2 cellular contexts compared by ENCODE assay signal in genomic region chr7:92108821-92109220, GRCh38.
TF ChIP-seq lines count a peak whose summit lies in the region.

No MANE protein-coding gene starts in this region.

TF ChIP-seq in HepG2, 621 proteins besides CTCF, POLR2A, EP300 and RAD21:
- TF ChIP-seq WIZ (CRISPR knock-in tag; IDR thresholded peaks at IDR 0.05) (no peak), TRAFD1 (CRISPR knock-in tag; IDR thresholded peaks at IDR 0.05; ENCODE audit: borderline replicate concordance) (no peak), NR2F6 (IDR thresholded peaks at IDR 0.05) (no peak), NR2F6 (CRISPR knock-in tag; IDR thresholded peaks at IDR 0.05) (no peak), MTF2 (CRISPR knock-in tag; IDR thresholded peaks at IDR 0.05; ENCODE audit: borderline replicate concordance) (no peak), REST (IDR thresholded peaks at IDR 0.05; ENCODE audit: borderline replicate concordance in 1 of 2, low read depth in 1 of 2, low read length in 2 of 2) (no peak), ZNF784 (CRISPR knock-in tag; IDR thresholded peaks at IDR 0.05; ENCODE audit: borderline replicate concordance) (no peak), ZNF343 (CRISPR knock-in tag; IDR thresholded peaks at IDR 0.05) (no peak), ZNF841 (CRISPR knock-in tag; IDR thresholded peaks at IDR 0.05; ENCODE audit: borderline replicate concordance) (no peak), YEATS2 (CRISPR knock-in tag; IDR thresholded peaks at IDR 0.05; ENCODE audit: borderline replicate concordance) (no peak), ZFP36 (IDR thresholded peaks at IDR 0.05; ENCODE audit: borderline replicate concordance, low read depth, low read length, partially characterized antibody) (no peak), MYC (CRISPR knock-in tag; IDR thresholded peaks at IDR 0.05; ENCODE audit: borderline replicate concordance) (no peak), RBAK (CRISPR knock-in tag; IDR thresholded peaks at IDR 0.05) (no peak)

TF ChIP-seq in WTC11, 78 proteins besides CTCF, POLR2A, EP300 and RAD21:
- peak; percentile 61 for TF ChIP-seq ZNF121 (CRISPR knock-in tag; IDR thresholded peaks at IDR 0.05)
- TF ChIP-seq NR3C1 (CRISPR knock-in tag; conservative IDR thresholded peaks at IDR 0.05; ENCODE audit: low read depth), result no peak
